Comparison of ENCODE assay signal across 8 cellular contexts in genomic region chr6:124961468-124961783, GRCh38. TPM values are rescaled to one million over a fixed set of nuclear protein-coding genes. Genes with fewer than 3 reads are reported as not detected.
DNase-seq lines count a peak whose midpoint lies in the region; ATAC-seq, FAIRE-seq and TF ChIP-seq lines count a peak whose summit lies in the region.

No MANE protein-coding gene starts in this region.

- 0 out of 2 replicates have a peak, but pooled peaks cover 7% of the 10 kb centered on the region for H3K36me3 ChIP-seq in ACC112 (ENCODE audit: insufficient read depth, low read length)
- no peaks in the 10 kb centered on the region for H3K36me3 ChIP-seq in PC-3 (ENCODE audit: low read depth, low read length)
- no peaks in the 10 kb centered on the region for H3K36me3 ChIP-seq in endodermal cell (ENCODE audit: control insufficient read depth, insufficient read depth, low read length)

- no peaks in the 10 kb centered on the region for H3K9me3 ChIP-seq in PC-3 (ENCODE audit: low read length)
- no peaks in the 10 kb centered on the region for H3K9me3 ChIP-seq in endodermal cell (ENCODE audit: control insufficient read depth, low read length)

- 0 out of 2 replicates have a peak, but pooled peaks cover 5% of the 10 kb centered on the region for H4K20me1 ChIP-seq in PC-3 (ENCODE audit: low read length)

- 55% methylated on average over 6 of the region's 6 CpGs; no CpG with 5 or more reads in 1 of the 2 experiments for WGBS in endodermal cell (ENCODE audit: insufficient coverage in 1 of 2, insufficient read length in 1 of 2), 2 experiments

- H3K36me3 Mint-ChIP-seq in endodermal cell (ENCODE audit: low read depth) (peaks cover 6% of the 10 kb centered on the region), nephron (ENCODE audit: low read depth) (peaks cover 4% of the 10 kb centered on the region)

- DNase-seq in PC-3 (no peak), endodermal cell (no peak), NCI-H146 treated with DMSO at 0.1 percent for 48 hours (lab: John Stamatoyannopoulos, UW; ENCODE audit: unreplicated experiment) (no peak), hepatic stellate cell (ENCODE audit: low spot score) (no peak), cerebellar nuclear complex (lab: John Stamatoyannopoulos, UW) (no peak), GM12892 (ENCODE audit: insufficient read length) (no peak)

- no peak for TF ChIP-seq CTCF in PC-3 (conservative IDR thresholded peaks at IDR 0.05; ENCODE audit: low read depth, low read length)
- TF ChIP-seq CTCF in endodermal cell (conservative IDR thresholded peaks at IDR 0.05): no peak
- TF ChIP-seq CTCF in nephron (IDR thresholded peaks at IDR 0.05; ENCODE audit: unreplicated experiment in 3 of 3): no peak

- peak overlapping the region; percentile 82 for H3K4me3 ChIP-seq in ACC112 (ENCODE audit: low read depth, low read length)
- peak overlapping the region; percentile 76 for H3K4me3 ChIP-seq in PC-3 (ENCODE audit: low read length)
- peak overlapping the region; percentile 82 for H3K4me3 ChIP-seq in endodermal cell (ENCODE audit: low read length)

- peaks cover 41% of the 10 kb centered on the region for H3K79me2 ChIP-seq in ACC112 (ENCODE audit: control insufficient read depth, insufficient read depth, low read length, unreplicated experiment)
- peaks cover 34% of the 10 kb centered on the region for H3K79me2 ChIP-seq in PC-3 (ENCODE audit: low read length)

- intact Hi-C loops in PC-3 (cut with micrococcal nuclease): loop anchor here (5.0 kb wide), 1 partner anchor 89 kb away; no protein-coding TSS in a partner anchor

- peak overlapping the region; percentile 81 for H3K4me3 Mint-ChIP-seq in endodermal cell
- H3K4me3 Mint-ChIP-seq in nephron: peak overlapping the region; percentile 95 to 99 (median 98)

- H3K4me1 Mint-ChIP-seq in endodermal cell (peaks cover 23% of the 10 kb centered on the region), nephron (peaks cover 38% of the 10 kb centered on the region)

- H3K9ac ChIP-seq in PC-3 (ENCODE audit: low read length) (peak overlapping the region; percentile 61), endodermal cell (ENCODE audit: extremely low read depth, low read length, poor library complexity, severe bottlenecking) (no peak overlapping the region)

- H3K4me2 ChIP-seq in PC-3 (ENCODE audit: low read length): peak overlapping the region; percentile 84

- CTCF ChIA-PET in PC-3 (lab: Charles Lee): interaction anchor here (0.9 kb wide), 1 partner anchor 153 kb away, joined by 3 read pairs; no protein-coding TSS in a partner anchor

- H2AFZ ChIP-seq in ACC112 (ENCODE audit: low read length, unreplicated experiment) (peak overlapping the region; percentile 86), PC-3 (ENCODE audit: low read length) (peak overlapping the region; percentile 80)

- no peaks in the 10 kb centered on the region for H3K9me3 Mint-ChIP-seq in endodermal cell
- H3K9me3 Mint-ChIP-seq in nephron: no peaks in the 10 kb centered on the region

- peaks cover 33% of the 10 kb centered on the region for H3K4me1 ChIP-seq in ACC112 (ENCODE audit: control insufficient read depth, insufficient read depth, low read length, unreplicated experiment)
- H3K4me1 ChIP-seq in PC-3 (ENCODE audit: insufficient read depth, low read length): peaks cover 31% of the 10 kb centered on the region
- H3K4me1 ChIP-seq in endodermal cell (ENCODE audit: control insufficient read depth, insufficient read depth, low read length): no peaks in the 10 kb centered on the region

- H3K27me3 Mint-ChIP-seq in endodermal cell (ENCODE audit: insufficient read depth): peaks cover 3% of the 10 kb centered on the region
- H3K27me3 Mint-ChIP-seq in nephron (ENCODE audit: low read depth): no peaks in the 10 kb centered on the region

- H3K27me3 ChIP-seq in ACC112 (ENCODE audit: insufficient read depth, low read length) (no peaks in the 10 kb centered on the region), PC-3 (ENCODE audit: low read length) (no peaks in the 10 kb centered on the region), endodermal cell (ENCODE audit: control insufficient read depth, insufficient read depth, low read length, poor library complexity, severe bottlenecking) (peaks cover 6% of the 10 kb centered on the region)

- peak overlapping the region; percentile 80 for H3K27ac ChIP-seq in ACC112 (ENCODE audit: low read depth, low read length)
- H3K27ac ChIP-seq in PC-3 (ENCODE audit: low read length): no peak overlapping the region
- no peak overlapping the region for H3K27ac ChIP-seq in endodermal cell (ENCODE audit: low read depth, low read length)

- POLR2A ChIA-PET in PC-3 (lab: Charles Lee; ENCODE audit: unreplicated experiment): no interaction called here

- BruUV-seq in PC-3 (replicated peaks; lab: Mats Ljungman, UMichigan): no TSS peak

- no peak for TF ChIP-seq POLR2A in GM12892 (IDR thresholded peaks at IDR 0.05; ENCODE audit: low read depth, low read length)

- no peak for FAIRE-seq in GM12892 (lab: Jason Lieb, UNC)

- no peaks in the 10 kb centered on the region for H3F3A ChIP-seq in PC-3 (ENCODE audit: low read length, unreplicated experiment)

- ATAC-seq in PC-3: no peak

- H3K27ac Mint-ChIP-seq in endodermal cell: peak overlapping the region; percentile 92
- peak overlapping the region; percentile 97 to 100 (median 97) for H3K27ac Mint-ChIP-seq in nephron

- no peaks in the 10 kb centered on the region for H3K9me2 ChIP-seq in PC-3 (replicated peaks; ENCODE audit: low read length)

RNA-seq across cellular contexts. Expression of gene RNF217, which starts 0.8 kb away (rescaled TPM):
- total RNA-seq in PC-3 (2014; rRNA removed): 4.5 and 7.7 TPM in 2 replicates
- 10 to 100 TPM; 24.0 to 28.1 TPM for total RNA-seq in endodermal cell
- polyA plus RNA-seq in endodermal cell (2013, experiment 1 of 2): 5.8 TPM
- 4.8 TPM for polyA plus RNA-seq in endodermal cell (2013, experiment 2 of 2)
- not detected for polyA plus RNA-seq in GM12892 (2012; ENCODE audit: missing spikeins)
